Comparison of ENCODE assay signal across 8 cellular contexts in the genomic region with DNA sequence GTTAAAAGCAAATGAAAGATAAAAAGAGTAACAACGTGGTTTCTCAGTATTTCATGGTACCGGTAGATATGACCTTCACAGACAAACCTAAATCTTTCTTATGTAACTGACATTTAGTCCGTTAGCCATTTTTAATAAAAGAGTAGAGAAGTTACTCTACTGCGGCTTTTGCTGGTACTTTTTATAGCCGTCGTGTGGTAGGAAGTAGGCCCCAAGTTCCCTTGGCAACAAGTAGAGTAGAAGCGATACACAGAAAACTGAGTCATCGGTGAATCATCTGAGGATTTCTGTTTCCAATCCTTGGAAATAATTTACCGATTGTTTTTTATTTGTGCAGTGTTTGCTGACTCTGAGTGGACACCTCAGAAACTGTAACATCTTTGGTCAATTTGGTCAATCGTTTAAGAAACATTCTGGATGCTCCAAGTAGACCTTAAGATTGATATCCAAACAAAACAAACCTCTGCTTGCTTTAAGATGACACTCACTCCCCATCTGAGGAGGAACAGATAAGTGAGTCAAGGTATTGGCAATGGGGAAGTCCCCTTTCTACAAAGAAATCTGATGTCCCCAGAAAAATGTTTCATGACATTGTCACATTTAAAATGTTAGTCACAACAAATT.
DNase-seq lines count a peak whose midpoint lies in the region; ATAC-seq lines count a peak whose summit lies in the region.

No MANE protein-coding gene starts in this region.

- no peak overlapping the region for H2AK5ac ChIP-seq in trophoblast cell (ENCODE audit: low read length)

- H3K23ac ChIP-seq in trophoblast cell (ENCODE audit: low read length), result no peak overlapping the region

- intact Hi-C loops in aorta (cut with DNase I), result loop anchor here (5.0 kb wide), 1 partner anchor 43 kb away; no protein-coding TSS in a partner anchor

- no peak overlapping the region for H2AFZ ChIP-seq in trophoblast cell (ENCODE audit: insufficient read depth, low read length, poor library complexity)

- no peak overlapping the region for H3K14ac ChIP-seq in trophoblast cell (ENCODE audit: low read length)

- DNase-seq in GDM1 (lab: John Stamatoyannopoulos, UW), result peak; percentile 81
- peak; percentile 98 for DNase-seq in LHCN-M2 (ENCODE audit: low read depth)
- DNase-seq in activated CD4-positive, alpha-beta T cell treated with anti-CD3 and anti-CD28 coated beads, Interleukin-2, amount 50 U/mL, for 48 hours, result peak; percentile 28 to 56
- peak; percentile 21 for DNase-seq in epidermal melanocyte (ENCODE audit: insufficient read length, low spot score)
- peak; percentile 46 to 89 for DNase-seq in trophoblast cell
- DNase-seq in aorta, result peak in 1 of 2 donors; percentile 59
- no peak for DNase-seq in NCI-H2171 treated with DMSO at 0.1 percent for 48 hours (lab: John Stamatoyannopoulos, UW)

- no peak overlapping the region for H4K8ac ChIP-seq in trophoblast cell (ENCODE audit: low read depth, low read length)

- peak; percentile 98 for ATAC-seq in GM21825 (IDR thresholded peaks at IDR 0.05; ENCODE audit: unreplicated experiment)
- peak; percentile 88 for ATAC-seq in aorta (ENCODE audit: low FRiP score)

- H3K9me3 ChIP-seq in trophoblast cell (ENCODE audit: insufficient read depth, low read depth, low read length) (no peaks in the 10 kb centered on the region), aorta (ENCODE audit: control insufficient read depth, low read length) (no peaks in the 10 kb centered on the region)

- H2BK5ac ChIP-seq in trophoblast cell (ENCODE audit: low read depth, low read length, poor library complexity), result no peak overlapping the region

- H3K4me1 ChIP-seq in trophoblast cell (ENCODE audit: control insufficient read depth in 1 of 2, insufficient read depth in 2 of 2, low read length in 2 of 2) (peaks cover 0 to 3% of the 10 kb centered on the region in 2 experiments), aorta (ENCODE audit: control insufficient read depth in 1 of 2, insufficient read depth in 2 of 2, low read length in 2 of 2) (peaks cover 7 to 11% of the 10 kb centered on the region in 2 donors)

- no peak overlapping the region for H2BK12ac ChIP-seq in trophoblast cell (ENCODE audit: low read length)

- H3K4me2 ChIP-seq in trophoblast cell (ENCODE audit: low read length), result no peak overlapping the region

- no peak overlapping the region for H3K4ac ChIP-seq in trophoblast cell (ENCODE audit: low read depth, low read length)

- no peak overlapping the region for H4K12ac ChIP-seq in trophoblast cell (ENCODE audit: low read depth, low read length)

- H3K4me3 ChIP-seq in trophoblast cell (ENCODE audit: low read depth, low read length) (no peak overlapping the region), aorta (ENCODE audit: low read length in 2 of 2) (no peak overlapping the region)

- no peaks in the 10 kb centered on the region for H3K79me2 ChIP-seq in trophoblast cell (ENCODE audit: control insufficient read depth, insufficient read depth, low read length, poor library complexity)

- no peak overlapping the region for H3K9ac ChIP-seq in trophoblast cell (ENCODE audit: low read length)

- H3K79me1 ChIP-seq in trophoblast cell (ENCODE audit: low read length), result no peaks in the 10 kb centered on the region

- H3K36me3 ChIP-seq in trophoblast cell (ENCODE audit: control insufficient read depth in 1 of 2, insufficient read depth in 2 of 2, low read length in 2 of 2), result no peaks in the 10 kb centered on the region
- H3K36me3 ChIP-seq in aorta (ENCODE audit: control insufficient read depth in 1 of 2, insufficient read depth in 2 of 2, low read length in 1 of 2), result no peaks in the 10 kb centered on the region

- H3K27me3 ChIP-seq in trophoblast cell (ENCODE audit: insufficient read depth, low read length) (no peaks in the 10 kb centered on the region), aorta (ENCODE audit: control insufficient read depth in 1 of 2, insufficient read depth in 2 of 2, low read length in 1 of 2) (no peaks in the 10 kb centered on the region)

- H4K91ac ChIP-seq in trophoblast cell (ENCODE audit: low read depth, low read length), result no peak overlapping the region

- WGBS in trophoblast cell (ENCODE audit: extremely low coverage, insufficient coverage, insufficient read length), result no CpG with 5 or more reads among the region's 10 CpGs
- WGBS in aorta, 2 donors, result 37 to 41% methylated on average over 10 of the region's 10 CpGs

- no peak overlapping the region for H3K18ac ChIP-seq in trophoblast cell (ENCODE audit: low read length)

- H2BK120ac ChIP-seq in trophoblast cell (ENCODE audit: insufficient read depth, low read length, poor library complexity), result no peak overlapping the region

- no peak overlapping the region for H3K27ac ChIP-seq in trophoblast cell (ENCODE audit: low read depth, low read length)
- peak overlapping the region in 1 of 2 donors; percentile 96 for H3K27ac ChIP-seq in aorta (ENCODE audit: low read depth in 1 of 2, low read length in 2 of 2)
